In genomic region chr10:66928000-66928770, GRCh38 we compare ENCODE assay signal across 1 cellular context.
TF ChIP-seq lines count a peak whose summit lies in the region.

No MANE protein-coding gene starts in this region.

TF ChIP-seq in H1, 55 proteins besides CTCF, POLR2A, EP300 and RAD21:
- TF ChIP-seq ATF2 (IDR thresholded peaks at IDR 0.05; ENCODE audit: low read length) (no peak), TAF7 (optimal IDR thresholded peaks at IDR 0.05; ENCODE audit: borderline replicate concordance, low read depth, low read length) (no peak), TEAD4 (IDR thresholded peaks at IDR 0.05; ENCODE audit: low read depth, low read length) (no peak), GTF2F1 (IDR thresholded peaks at IDR 0.05; ENCODE audit: borderline replicate concordance, low read depth, low read length) (no peak), ASH2L (IDR thresholded peaks at IDR 0.05; ENCODE audit: low read length) (peak; percentile 61), SIRT6 (IDR thresholded peaks at IDR 0.05; ENCODE audit: low read length) (no peak), TCF12 (IDR thresholded peaks at IDR 0.05; ENCODE audit: low read depth, low read length) (no peak), YY1 (IDR thresholded peaks at IDR 0.05; ENCODE audit: low read depth, low read length) (no peak), BCL11A (IDR thresholded peaks at IDR 0.05; ENCODE audit: low read depth in 2 of 2, low read length in 2 of 2) (no peak), POU5F1 (IDR thresholded peaks at IDR 0.05; ENCODE audit: low read depth, low read length) (no peak), SIN3A (conservative IDR thresholded peaks at IDR 0.05 in 1 of 2, IDR thresholded peaks at IDR 0.05 in 1 of 2; ENCODE audit: low read depth in 1 of 2, low read length in 2 of 2) (0 out of 4 replicates have a peak, but pooled peaks of 1 of the 2 experiments have one; percentile 14), NANOG (IDR thresholded peaks at IDR 0.05; ENCODE audit: insufficient read depth, low read depth, low read length, poor library complexity, severe bottlenecking) (no peak), SAP30 (IDR thresholded peaks at IDR 0.05; ENCODE audit: insufficient read depth, insufficient replicate concordance, low read length) (no peak), RFX5 (IDR thresholded peaks at IDR 0.05; ENCODE audit: borderline replicate concordance, low read depth, low read length) (no peak), CREB1 (IDR thresholded peaks at IDR 0.05) (peak; percentile 61), POLR2AphosphoS5 (IDR thresholded peaks at IDR 0.05; ENCODE audit: low read depth, low read length) (no peak), EGR1 (IDR thresholded peaks at IDR 0.05; ENCODE audit: borderline replicate concordance, low read depth, low read length) (no peak)
- TF ChIP-seq, protein P1, sequence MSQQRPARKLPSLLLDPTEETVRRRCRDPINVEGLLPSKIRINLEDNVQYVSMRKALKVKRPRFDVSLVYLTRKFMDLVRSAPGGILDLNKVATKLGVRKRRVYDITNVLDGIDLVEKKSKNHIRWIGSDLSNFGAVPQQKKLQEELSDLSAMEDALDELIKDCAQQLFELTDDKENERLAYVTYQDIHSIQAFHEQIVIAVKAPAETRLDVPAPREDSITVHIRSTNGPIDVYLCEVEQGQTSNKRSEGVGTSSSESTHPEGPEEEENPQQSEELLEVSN (IDR thresholded peaks at IDR 0.05), result no peak
- TF ChIP-seq, protein P2, sequence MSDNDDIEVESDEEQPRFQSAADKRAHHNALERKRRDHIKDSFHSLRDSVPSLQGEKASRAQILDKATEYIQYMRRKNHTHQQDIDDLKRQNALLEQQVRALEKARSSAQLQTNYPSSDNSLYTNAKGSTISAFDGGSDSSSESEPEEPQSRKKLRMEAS (IDR thresholded peaks at IDR 0.05), result peak; percentile 43; the same call in 1 of the 2 replicates
- TF ChIP-seq, protein P3, sequence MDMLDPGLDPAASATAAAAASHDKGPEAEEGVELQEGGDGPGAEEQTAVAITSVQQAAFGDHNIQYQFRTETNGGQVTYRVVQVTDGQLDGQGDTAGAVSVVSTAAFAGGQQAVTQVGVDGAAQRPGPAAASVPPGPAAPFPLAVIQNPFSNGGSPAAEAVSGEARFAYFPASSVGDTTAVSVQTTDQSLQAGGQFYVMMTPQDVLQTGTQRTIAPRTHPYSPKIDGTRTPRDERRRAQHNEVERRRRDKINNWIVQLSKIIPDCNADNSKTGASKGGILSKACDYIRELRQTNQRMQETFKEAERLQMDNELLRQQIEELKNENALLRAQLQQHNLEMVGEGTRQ (IDR thresholded peaks at IDR 0.05; ENCODE audit: low read length), result no peak
